8 cellular contexts compared by ENCODE assay signal in the genomic region with DNA sequence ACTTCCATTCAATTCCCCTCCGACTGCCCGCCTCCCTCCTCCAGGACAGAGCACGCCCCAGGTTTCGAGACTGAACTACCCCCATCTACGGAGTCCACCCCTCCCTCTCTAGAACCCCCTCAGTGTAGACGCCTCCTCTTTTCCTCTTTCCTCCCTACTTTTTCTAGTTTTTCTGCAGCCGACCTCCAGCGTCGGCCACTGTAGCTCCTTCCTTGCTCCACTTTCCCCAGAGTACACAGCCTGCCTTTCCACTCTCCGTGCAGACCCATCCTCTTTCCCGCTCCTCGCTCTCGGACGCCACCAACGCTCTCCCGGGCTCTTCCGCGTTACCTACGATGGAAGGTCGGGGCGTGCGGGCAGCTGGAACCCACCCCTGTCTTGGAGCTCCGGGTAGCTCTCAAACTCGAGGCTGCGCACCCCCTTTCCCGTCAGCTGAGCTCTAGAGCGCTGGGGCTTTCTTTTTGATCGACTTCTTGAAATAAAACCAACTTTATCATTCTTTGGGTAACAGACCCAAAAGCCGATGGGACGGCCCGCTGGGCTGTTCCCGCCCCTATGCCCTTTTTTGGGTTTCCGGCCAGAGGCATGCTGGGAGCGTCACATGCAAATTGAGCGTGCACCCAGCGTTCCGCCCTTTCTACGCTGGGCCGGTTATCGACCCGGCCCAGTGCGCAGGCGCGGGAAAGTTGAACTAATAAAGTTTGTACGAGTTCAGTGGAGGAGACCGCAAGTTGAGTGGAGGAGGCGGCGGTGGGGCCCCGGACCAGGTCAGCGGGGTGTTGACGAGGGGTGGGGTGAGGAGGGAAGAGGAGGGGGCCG. TPM values are rescaled to one million over a fixed set of nuclear protein-coding genes. Genes with fewer than 3 reads are reported as not detected.
A peak's percentile ranks its signal among the peaks of the same experiment; 100 is the strongest.
DNase-seq lines count a peak whose midpoint lies in the region; ATAC-seq and TF ChIP-seq lines count a peak whose summit lies in the region.

A gene with protein sequence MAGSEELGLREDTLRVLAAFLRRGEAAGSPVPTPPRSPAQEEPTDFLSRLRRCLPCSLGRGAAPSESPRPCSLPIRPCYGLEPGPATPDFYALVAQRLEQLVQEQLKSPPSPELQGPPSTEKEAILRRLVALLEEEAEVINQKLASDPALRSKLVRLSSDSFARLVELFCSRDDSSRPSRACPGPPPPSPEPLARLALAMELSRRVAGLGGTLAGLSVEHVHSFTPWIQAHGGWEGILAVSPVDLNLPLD (plus strand): TSS at position 633 of the 819 bp plus-strand sequence. CDS start 760 bp downstream, outside the sequence.
A gene with protein sequence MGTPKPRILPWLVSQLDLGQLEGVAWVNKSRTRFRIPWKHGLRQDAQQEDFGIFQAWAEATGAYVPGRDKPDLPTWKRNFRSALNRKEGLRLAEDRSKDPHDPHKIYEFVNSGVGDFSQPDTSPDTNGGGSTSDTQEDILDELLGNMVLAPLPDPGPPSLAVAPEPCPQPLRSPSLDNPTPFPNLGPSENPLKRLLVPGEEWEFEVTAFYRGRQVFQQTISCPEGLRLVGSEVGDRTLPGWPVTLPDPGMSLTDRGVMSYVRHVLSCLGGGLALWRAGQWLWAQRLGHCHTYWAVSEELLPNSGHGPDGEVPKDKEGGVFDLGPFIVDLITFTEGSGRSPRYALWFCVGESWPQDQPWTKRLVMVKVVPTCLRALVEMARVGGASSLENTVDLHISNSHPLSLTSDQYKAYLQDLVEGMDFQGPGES (minus strand): TSS at position 557 of the 819 bp plus-strand sequence. CDS start 1,019 bp downstream, outside the sequence.

- H3K4me1 Mint-ChIP-seq in progenitor cell of endocrine pancreas (ENCODE audit: low read depth), result peaks cover 23% of the 10 kb centered on the region

- H3K27ac Mint-ChIP-seq in progenitor cell of endocrine pancreas, result peak within 1 kb of the TSS; percentile 97

- H3K36me3 Mint-ChIP-seq in progenitor cell of endocrine pancreas (ENCODE audit: insufficient read depth), result peaks cover 5% of the 10 kb centered on the region

- H3K9me3 Mint-ChIP-seq in progenitor cell of endocrine pancreas (ENCODE audit: low read depth), result no peaks in the 10 kb centered on the region

- peak; percentile 64 for DNase-seq in NCI-H187 treated with DMSO at 0.1 percent for 48 hours (lab: John Stamatoyannopoulos, UW)
- peak; percentile 97 to 99 (median 98) for DNase-seq in T-helper 2 cell
- peak; percentile 48 to 97 (median 90) for DNase-seq in amygdala (lab: John Stamatoyannopoulos, UW)
- peak; percentile 99 for DNase-seq in left cardiac atrium
- DNase-seq in progenitor cell of endocrine pancreas (ENCODE audit: low spot score, unreplicated experiment), result peak; percentile 97
- peak; percentile 99 for DNase-seq in ureter (ENCODE audit: low spot score)

- H3K4me3 Mint-ChIP-seq in progenitor cell of endocrine pancreas (ENCODE audit: low read depth), result peak within 1 kb of the TSS; percentile 95

- no peaks in the 10 kb centered on the region for H3K27me3 Mint-ChIP-seq in progenitor cell of endocrine pancreas

- intact Hi-C loops in left cardiac atrium (cut with DNase I), result no loop called here

- no peak for TF ChIP-seq CTCF in progenitor cell of endocrine pancreas (IDR thresholded peaks at IDR 0.05; ENCODE audit: unreplicated experiment)

- peak; percentile 86 for ATAC-seq in GM18498 (IDR thresholded peaks at IDR 0.05; ENCODE audit: unreplicated experiment)
- ATAC-seq in HG02870 (IDR thresholded peaks at IDR 0.05; ENCODE audit: unreplicated experiment), result peak; percentile 84
- peak; percentile 93 to 94 for ATAC-seq in left cardiac atrium

RNA-seq across cellular contexts. Expression of the first gene that starts in this region (rescaled TPM):
- total RNA-seq in left cardiac atrium (10 to 100 TPM; 12.0 to 12.5 TPM), progenitor cell of endocrine pancreas (58.5 and 59.0 TPM in 2 replicates), ureter (12.6 TPM)

RNA-seq across cellular contexts. Expression of the second gene that starts in this region (rescaled TPM):
- total RNA-seq in left cardiac atrium, result 10 to 100 TPM; 46.3 to 48.1 TPM
- total RNA-seq in progenitor cell of endocrine pancreas, result 103 and 110 TPM in 2 replicates
- 108 TPM for total RNA-seq in ureter

Comparison
In these comparisons a context has a peak if more than half of its experiments do, and no peak if none do; other contexts are left out.
1. Peak in every context shown above with its lines: DNase-seq and ATAC-seq.